Comparison of ENCODE assay signal across 19 cellular contexts in genomic region chr9:104977168-104977567, GRCh38.
"Had no signal": no experiment of that assay in that cellular context is flagged by ENCODE, and none has a peak within 500 bp of the region (broad histone marks: within the 10 kb centered on the region; RNA-seq: fewer than 3 reads in every experiment).

No MANE protein-coding gene starts in this region.

- ATAC-seq: effector memory CD8-positive, alpha-beta T cell; left ventricle myocardium superior; lower lobe of right lung; natural killer cell; right cardiac atrium; stimulated activated effector memory CD8-positive, alpha-beta T cell treated with anti-CD3 and anti-CD28 coated beads, Interleukin-12 subunit alpha, Interleukin-12 subunit beta, amount 100 ng/mL, for 72 hours had no signal

- H3K4me1 ChIP-seq: lower lobe of right lung, thyroid gland had no signal

- H3K27ac ChIP-seq: lower lobe of right lung, ovary, stomach, thyroid gland, upper lobe of left lung had no signal

- H3K9me3 ChIP-seq: lower lobe of right lung, ovary, sigmoid colon, stomach, thyroid gland, upper lobe of left lung had no signal

- H3K36me3 ChIP-seq: lower lobe of right lung, ovary, sigmoid colon, stomach, thyroid gland, upper lobe of left lung had no signal

- H3K27me3 ChIP-seq: ovary, sigmoid colon, stomach, thyroid gland, upper lobe of left lung had no signal

- H3K4me3 ChIP-seq: lower lobe of right lung, ovary, sigmoid colon, stomach, thyroid gland, upper lobe of left lung had no signal

- DNase-seq: cerebellar nuclear complex; cortex of kidney; effector memory CD8-positive, alpha-beta T cell; foreskin melanocyte; hypothalamus; left ventricle myocardium superior; lower lobe of right lung; natural killer cell; occipital lobe; ovary; right cardiac atrium; sigmoid colon; stimulated activated CD4-positive, alpha-beta T cell treated with anti-CD3 and anti-CD28 coated beads, Interleukin-2, amount 100 ng/mL, for 24 hours; stimulated activated CD4-positive, alpha-beta T cell treated with anti-CD3 and anti-CD28 coated beads, Interleukin-4, amount 100 ng/mL, for 24 hours; stimulated activated naive CD4-positive, alpha-beta T cell treated with Interleukin-2 at 50 U/mL for 16 hours; stomach; thyroid gland; upper lobe of left lung had no signal
